ENCODE assay signal across 1 cellular context in genomic region chr7:134694299-134694698, GRCh38.
TF ChIP-seq lines count a peak whose summit lies in the region.

No MANE protein-coding gene starts in this region.

TF ChIP-seq in HepG2, 621 proteins besides CTCF, POLR2A, EP300 and RAD21 (continued from another document):
- TF ChIP-seq ZNF687 (CRISPR knock-in tag; IDR thresholded peaks at IDR 0.05) (no peak), SKI (IDR thresholded peaks at IDR 0.05; ENCODE audit: partially characterized antibody) (no peak), KAT8 (CRISPR knock-in tag; IDR thresholded peaks at IDR 0.05) (no peak), ZNF33A (CRISPR knock-in tag; IDR thresholded peaks at IDR 0.05; ENCODE audit: borderline replicate concordance) (no peak), IRX3 (CRISPR knock-in tag; IDR thresholded peaks at IDR 0.05; ENCODE audit: borderline replicate concordance, low read depth) (no peak)
TF ChIP-seq in HepG2: peak in this region for 0.
